Comparison of ENCODE assay signal across 24 cellular contexts in genomic region chr10:94235470-94235869, GRCh38.
"Had no signal": no experiment of that assay in that cellular context is flagged by ENCODE, and none has a peak within 500 bp of the region (broad histone marks: within the 10 kb centered on the region; RNA-seq: fewer than 3 reads in every experiment).

No MANE protein-coding gene starts in this region.

- H3K27ac ChIP-seq: brain microvascular endothelial cell, SJSA1 had no signal

- H3K9me3 ChIP-seq: SJSA1 had no signal

- H3K4me3 Mint-ChIP-seq: activated B cell treated with CpG ODN at 0.5 μM for 24 hours; activated CD4-positive, alpha-beta memory T cell treated with anti-CD3 and anti-CD28 coated beads for 36 hours; activated CD4-positive, alpha-beta T cell treated with anti-CD3 and anti-CD28 coated beads, Interleukin-2, amount 10 ng/mL, durations not matched to agents 7 days and 5 days; activated naive CD8-positive, alpha-beta T cell treated with anti-CD3 and anti-CD28 coated beads, Interleukin-2, amount 50 U/mL, for 24 hours; activated T-cell treated with anti-CD3 and anti-CD28 coated beads, Interleukin-2, amount 50 U/mL, for 4 hours; T-helper 17 cell had no signal

- H3K27me3 ChIP-seq: brain microvascular endothelial cell, SJSA1 had no signal

- H3K27ac Mint-ChIP-seq: activated B cell treated with CpG ODN at 0.5 μM for 24 hours; activated CD4-positive, alpha-beta memory T cell treated with anti-CD3 and anti-CD28 coated beads for 36 hours; activated CD4-positive, alpha-beta T cell treated with anti-CD3 and anti-CD28 coated beads, Interleukin-2, amount 10 ng/mL, durations not matched to agents 7 days and 5 days; activated naive CD4-positive, alpha-beta T cell treated with anti-CD3 and anti-CD28 coated beads, Interleukin-2, amount 50 U/mL, for 72 hours; activated naive CD8-positive, alpha-beta T cell treated with anti-CD3 and anti-CD28 coated beads, Interleukin-2, amount 50 U/mL, for 24 hours; T-helper 17 cell had no signal

- H3K4me1 ChIP-seq: SJSA1 had no signal

- ATAC-seq: activated naive CD4-positive, alpha-beta T cell treated with anti-CD3 and anti-CD28 coated beads, Interleukin-2, amount 50 U/mL, for 72 hours; activated naive CD8-positive, alpha-beta T cell treated with anti-CD3 and anti-CD28 coated beads, Interleukin-2, amount 50 U/mL, for 24 hours; activated T-cell treated with anti-CD3 and anti-CD28 coated beads, Interleukin-2, amount 50 U/mL, for 4 hours; T-helper 17 cell had no signal

- H3K9me3 Mint-ChIP-seq: activated B cell treated with CpG ODN at 0.5 μM for 24 hours; activated CD4-positive, alpha-beta memory T cell treated with anti-CD3 and anti-CD28 coated beads for 36 hours; activated CD4-positive, alpha-beta T cell treated with anti-CD3 and anti-CD28 coated beads, Interleukin-2, amount 10 ng/mL, durations not matched to agents 7 days and 5 days; activated naive CD4-positive, alpha-beta T cell treated with anti-CD3 and anti-CD28 coated beads, Interleukin-2, amount 50 U/mL, for 72 hours; activated naive CD8-positive, alpha-beta T cell treated with anti-CD3 and anti-CD28 coated beads, Interleukin-2, amount 50 U/mL, for 24 hours; activated T-cell treated with anti-CD3 and anti-CD28 coated beads, Interleukin-2, amount 50 U/mL, for 4 hours had no signal

- H3K36me3 ChIP-seq: brain microvascular endothelial cell had no signal

- H3K4me3 ChIP-seq: SJSA1 had no signal

- H3K4me1 Mint-ChIP-seq: activated B cell treated with CpG ODN at 0.5 μM for 24 hours; activated CD4-positive, alpha-beta T cell treated with anti-CD3 and anti-CD28 coated beads, Interleukin-2, amount 10 ng/mL, durations not matched to agents 7 days and 5 days; activated naive CD8-positive, alpha-beta T cell treated with anti-CD3 and anti-CD28 coated beads, Interleukin-2, amount 50 U/mL, for 24 hours had no signal

- H3K36me3 Mint-ChIP-seq: activated CD4-positive, alpha-beta memory T cell treated with anti-CD3 and anti-CD28 coated beads for 36 hours; activated naive CD4-positive, alpha-beta T cell treated with anti-CD3 and anti-CD28 coated beads, Interleukin-2, amount 50 U/mL, for 72 hours had no signal

- DNase-seq: activated B cell treated with CpG ODN at 0.5 μM for 24 hours; activated CD4-positive, alpha-beta memory T cell treated with anti-CD3 and anti-CD28 coated beads for 36 hours; activated CD4-positive, alpha-beta T cell treated with anti-CD3 and anti-CD28 coated beads, Interleukin-2, amount 10 ng/mL, durations not matched to agents 7 days and 5 days; activated CD8-positive, alpha-beta memory T cell treated with anti-CD3 and anti-CD28 coated beads for 24 hours; activated effector memory CD4-positive, alpha-beta T cell treated with anti-CD3 and anti-CD28 coated beads, Interleukin-2, amount 50 U/mL, for 16 hours; activated naive CD4-positive, alpha-beta T cell treated with Interleukin-2 at 50 U/mL for 16 hours; activated naive CD8-positive, alpha-beta T cell treated with anti-CD3 and anti-CD28 coated beads, Interleukin-2, amount 50 U/mL, for 24 hours; activated T-cell treated with anti-CD3 and anti-CD28 coated beads, Interleukin-2, amount 50 U/mL, for 4 hours; amniotic stem cell; brain microvascular endothelial cell; MM.1S; NCI-H1105; NCI-H1436; NCI-H1694 treated with DMSO at 0.1 percent for 48 hours; NCI-H2029 treated with DMSO at 0.1 percent for 48 hours; NCI-H345; NCI-H510A; NCI-H69; NK-92 treated with Interleukin-12 subunit alpha and Interleukin-12 subunit beta, amount 100 ng/mL, for 24 hours; SHP77; T-helper 17 cell; T-helper 9 cell had no signal
